In genomic region chr16:15819046-15819445, GRCh38 we compare ENCODE assay signal across 17 cellular contexts. TPM values are rescaled to one million over a fixed set of nuclear protein-coding genes. Genes with fewer than 3 reads are reported as not detected.
"Had no signal": no experiment of that assay in that cellular context is flagged by ENCODE, and none has a peak within 500 bp of the region (broad histone marks: within the 10 kb centered on the region; RNA-seq: fewer than 3 reads in every experiment).

No MANE protein-coding gene starts in this region.

- H3K36me3 ChIP-seq: thyroid gland had no signal

- DNase-seq: foreskin keratinocyte; head of caudate nucleus; hippocampal formation; left colon; mesendoderm; naive thymus-derived CD4-positive, alpha-beta T cell; nephron progenitor cell; psoas muscle; small intestine; stimulated activated CD4-positive, alpha-beta T cell treated with anti-CD3 and anti-CD28 coated beads, Interleukin-12 subunit alpha, Interleukin-12 subunit beta, amount 100 ng/mL, for 4 hours; stimulated activated naive CD4-positive, alpha-beta T cell; stomach; thyroid gland had no signal

- H3K4me3 ChIP-seq: psoas muscle, stomach, thyroid gland had no signal

- H3K4me3 Mint-ChIP-seq: central memory CD8-positive, alpha-beta T cell; dendritic cell treated with granulocyte-macrophage colony-stimulating factor and Interleukin-4, amounts not matched to agents 40 ng/mL and 50 ng/mL, for 4 days; naive thymus-derived CD4-positive, alpha-beta T cell; nephron progenitor cell had no signal

- H3K4me1 Mint-ChIP-seq: central memory CD8-positive, alpha-beta T cell; naive thymus-derived CD4-positive, alpha-beta T cell had no signal

- H3K9me3 ChIP-seq: thyroid gland had no signal

- H3K27ac Mint-ChIP-seq: dendritic cell treated with granulocyte-macrophage colony-stimulating factor and Interleukin-4, amounts not matched to agents 40 ng/mL and 50 ng/mL, for 4 days; naive thymus-derived CD4-positive, alpha-beta T cell; nephron progenitor cell had no signal

- H3K27me3 ChIP-seq: stomach, thyroid gland had no signal

- H3K27ac ChIP-seq: foreskin keratinocyte, psoas muscle, thyroid gland had no signal

- H3K4me1 ChIP-seq: foreskin keratinocyte, psoas muscle, thyroid gland had no signal

- ATAC-seq: foreskin keratinocyte; left colon; naive thymus-derived CD4-positive, alpha-beta T cell; psoas muscle had no signal

RNA-seq across cellular contexts. Expression of gene MYH11, which starts 37.8 kb away (rescaled TPM):
- total RNA-seq: epithelial cell of proximal tubule, foreskin keratinocyte, lung microvascular endothelial cell had no signal
- polyA plus RNA-seq: foreskin keratinocyte had no signal
